Comparison of ENCODE assay signal across 8 cellular contexts in genomic region chr7:116955340-116955739, GRCh38. TPM values are rescaled to one million over a fixed set of nuclear protein-coding genes. Genes with fewer than 3 reads are reported as not detected.
DNase-seq lines count a peak whose midpoint lies in the region; ATAC-seq and TF ChIP-seq lines count a peak whose summit lies in the region.

No MANE protein-coding gene starts in this region.

- H3K4me3 ChIP-seq in gastroesophageal sphincter (peak overlapping the region; percentile 54 to 86), stomach (peak overlapping the region in 3 of 4 donors; percentile 67 to 86 (median 83))

- H3K4me3 Mint-ChIP-seq in activated CD8-positive, alpha-beta memory T cell treated with anti-CD3 and anti-CD28 coated beads, Interleukin-2, amount 10 ng/mL, durations not matched to agents 7 days and 5 days, result peak overlapping the region; percentile 82
- peak overlapping the region; percentile 93 for H3K4me3 Mint-ChIP-seq in activated CD8-positive, alpha-beta T cell treated with anti-CD3 and anti-CD28 coated beads for 36 hours

- no peak for DNase-seq in activated CD8-positive, alpha-beta memory T cell treated with anti-CD3 and anti-CD28 coated beads, Interleukin-2, amount 10 ng/mL, durations not matched to agents 7 days and 5 days
- DNase-seq in activated CD8-positive, alpha-beta memory T cell treated with anti-CD3 and anti-CD28 coated beads, Interleukin-2, amount 50 U/mL, for 48 hours, result no peak
- DNase-seq in activated CD8-positive, alpha-beta T cell treated with anti-CD3 and anti-CD28 coated beads for 36 hours, result no peak
- DNase-seq in stomach (no peak), AML-193 (lab: John Stamatoyannopoulos, UW) (no peak), NCI-H1092 (lab: John Stamatoyannopoulos, UW) (no peak), head of caudate nucleus (no peak)

- H3K27ac Mint-ChIP-seq in activated CD8-positive, alpha-beta memory T cell treated with anti-CD3 and anti-CD28 coated beads, Interleukin-2, amount 10 ng/mL, durations not matched to agents 7 days and 5 days, result peak overlapping the region; percentile 6
- peak overlapping the region; percentile 6 for H3K27ac Mint-ChIP-seq in activated CD8-positive, alpha-beta T cell treated with anti-CD3 and anti-CD28 coated beads for 36 hours

- POLR2A ChIA-PET in activated CD8-positive, alpha-beta T cell treated with anti-CD3 and anti-CD28 coated beads for 36 hours (lab: Charles Lee), result no interaction called here

- TF ChIP-seq EP300 in gastroesophageal sphincter (IDR thresholded peaks at IDR 0.05) (no peak), stomach (IDR thresholded peaks at IDR 0.05) (no peak)

- H3K27me3 ChIP-seq in gastroesophageal sphincter, result no peaks in the 10 kb centered on the region
- no peaks in the 10 kb centered on the region for H3K27me3 ChIP-seq in stomach

- H3K9me3 ChIP-seq in gastroesophageal sphincter (no peaks in the 10 kb centered on the region), stomach (no peaks in the 10 kb centered on the region)

- H3K4me1 Mint-ChIP-seq in activated CD8-positive, alpha-beta memory T cell treated with anti-CD3 and anti-CD28 coated beads, Interleukin-2, amount 10 ng/mL, durations not matched to agents 7 days and 5 days, result peaks cover 38% of the 10 kb centered on the region
- H3K4me1 Mint-ChIP-seq in activated CD8-positive, alpha-beta T cell treated with anti-CD3 and anti-CD28 coated beads for 36 hours (ENCODE audit: low read depth), result peaks cover 32% of the 10 kb centered on the region

- H3K36me3 ChIP-seq in gastroesophageal sphincter (no peaks in the 10 kb centered on the region), stomach (no peaks in the 10 kb centered on the region)

- H3K27me3 Mint-ChIP-seq in activated CD8-positive, alpha-beta memory T cell treated with anti-CD3 and anti-CD28 coated beads, Interleukin-2, amount 10 ng/mL, durations not matched to agents 7 days and 5 days, result no peaks in the 10 kb centered on the region
- peaks cover 3% of the 10 kb centered on the region for H3K27me3 Mint-ChIP-seq in activated CD8-positive, alpha-beta T cell treated with anti-CD3 and anti-CD28 coated beads for 36 hours

- no peak for ATAC-seq in activated CD8-positive, alpha-beta memory T cell treated with anti-CD3 and anti-CD28 coated beads, Interleukin-2, amount 10 ng/mL, durations not matched to agents 7 days and 5 days
- ATAC-seq in activated CD8-positive, alpha-beta T cell treated with anti-CD3 and anti-CD28 coated beads for 36 hours, result no peak
- no peak for ATAC-seq in gastroesophageal sphincter

- TF ChIP-seq POLR2A in gastroesophageal sphincter (IDR thresholded peaks at IDR 0.05) (no peak), stomach (IDR thresholded peaks at IDR 0.05) (no peak)

- H3K4me1 ChIP-seq in gastroesophageal sphincter (peaks cover 4 to 41% (median 17%) of the 10 kb centered on the region in 3 donors), stomach (peaks cover 21 to 43% (median 33%) of the 10 kb centered on the region in 4 donors)

- intact Hi-C loops in activated CD8-positive, alpha-beta T cell treated with anti-CD3 and anti-CD28 coated beads for 36 hours (cut with micrococcal nuclease), result no loop called here
- intact Hi-C loops in stomach (cut with DNase I; ENCODE audit: low total_unique reads), result no loop called here
- intact Hi-C loops in head of caudate nucleus (cut with DNase I), result loop anchor here (10.0 kb wide), 1 partner anchor 91 kb away; the partner anchor contains the start of gene CAPZA2

- peak overlapping the region; percentile 84 to 100 (median 98) for H3K27ac ChIP-seq in gastroesophageal sphincter
- peak overlapping the region in 3 of 5 donors; percentile 58 to 99 (median 98) for H3K27ac ChIP-seq in stomach

- no peak for TF ChIP-seq CTCF in activated CD8-positive, alpha-beta T cell treated with anti-CD3 and anti-CD28 coated beads for 36 hours (IDR thresholded peaks at IDR 0.05)
- TF ChIP-seq CTCF in gastroesophageal sphincter (IDR thresholded peaks at IDR 0.05) (no peak), stomach (IDR thresholded peaks at IDR 0.05) (no peak)

- no peaks in the 10 kb centered on the region for H3K9me3 Mint-ChIP-seq in activated CD8-positive, alpha-beta memory T cell treated with anti-CD3 and anti-CD28 coated beads, Interleukin-2, amount 10 ng/mL, durations not matched to agents 7 days and 5 days (ENCODE audit: low read depth)
- H3K9me3 Mint-ChIP-seq in activated CD8-positive, alpha-beta T cell treated with anti-CD3 and anti-CD28 coated beads for 36 hours, result no peaks in the 10 kb centered on the region

- peaks cover 2% of the 10 kb centered on the region for H3K36me3 Mint-ChIP-seq in activated CD8-positive, alpha-beta memory T cell treated with anti-CD3 and anti-CD28 coated beads, Interleukin-2, amount 10 ng/mL, durations not matched to agents 7 days and 5 days
- peaks cover 5% of the 10 kb centered on the region for H3K36me3 Mint-ChIP-seq in activated CD8-positive, alpha-beta T cell treated with anti-CD3 and anti-CD28 coated beads for 36 hours (ENCODE audit: low read depth)

- CTCF ChIA-PET in activated CD8-positive, alpha-beta memory T cell treated with anti-CD3 and anti-CD28 coated beads, Interleukin-2, amount 10 ng/mL, durations not matched to agents 7 days and 5 days (lab: Charles Lee), result no interaction called here
- CTCF ChIA-PET in activated CD8-positive, alpha-beta T cell treated with anti-CD3 and anti-CD28 coated beads for 36 hours (lab: Charles Lee), result no interaction called here

RNA-seq across cellular contexts. Expression of gene ST7, which starts 2.0 kb away (rescaled TPM):
- 10 to 100 TPM in 1 of 2 experiments, 1 to 10 TPM in 1; 7.2 to 12.8 TPM for total RNA-seq in activated CD8-positive, alpha-beta memory T cell treated with anti-CD3 and anti-CD28 coated beads, Interleukin-2, amount 10 ng/mL, durations not matched to agents 7 days and 5 days
- total RNA-seq in activated CD8-positive, alpha-beta T cell treated with anti-CD3 and anti-CD28 coated beads for 36 hours, result 1 to 10 TPM; 5.9 to 9.2 TPM
- total RNA-seq in gastroesophageal sphincter (10 to 100 TPM; 19.1 to 43.9 (median 24.2) TPM), stomach (10 to 100 TPM in 4 of 5 donors, 1 to 10 TPM in 1; 7.5 to 49.0 (median 30.4) TPM)
- 10 to 100 TPM; 10.1 to 13.1 (median 12.0) TPM for polyA plus RNA-seq in stomach
